In the genomic region with DNA sequence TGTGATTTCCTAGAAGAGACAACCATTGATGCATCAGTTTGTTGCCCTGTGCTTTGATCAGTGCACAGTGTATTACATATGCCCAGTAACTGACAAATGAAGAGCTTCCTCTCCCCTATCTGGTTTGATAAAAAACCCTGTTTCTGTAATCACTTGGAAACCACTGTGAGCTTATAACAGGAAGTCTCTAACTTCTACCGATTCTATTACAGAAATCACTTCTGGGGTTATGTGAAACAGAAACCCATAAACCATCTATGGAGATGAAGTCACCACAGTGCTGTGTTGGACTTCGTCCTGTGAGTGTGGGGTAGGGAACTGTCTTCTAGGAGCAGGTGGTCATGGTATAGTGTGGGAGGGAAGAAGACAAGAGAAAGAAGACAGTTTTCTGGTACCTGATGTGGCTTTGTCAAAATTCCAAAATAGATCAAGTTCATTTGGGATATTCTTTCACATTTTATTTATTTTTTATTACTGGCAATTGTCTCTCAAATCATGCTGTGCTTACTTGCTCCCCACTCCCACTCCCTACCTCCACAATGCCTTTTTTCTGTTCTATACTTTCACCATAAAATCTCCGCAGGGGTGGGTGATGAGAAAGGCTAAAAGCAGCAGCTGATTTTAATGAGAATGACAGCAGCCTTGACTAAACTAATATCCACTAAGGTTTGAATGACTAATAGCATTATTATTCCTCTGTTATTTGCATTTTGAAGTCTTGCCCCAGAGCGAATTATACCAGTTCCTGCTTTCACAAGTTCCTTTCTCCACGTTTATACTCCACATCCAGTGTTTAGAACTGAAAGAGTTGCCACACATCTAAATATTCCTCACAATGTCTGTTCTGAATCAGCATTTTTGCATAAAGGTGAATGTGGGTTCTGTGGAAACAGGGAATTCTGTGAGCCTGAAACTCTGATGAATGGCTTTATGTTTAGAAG, we compare ENCODE assay signal across 9 cellular contexts. TPM values are rescaled to one million over a fixed set of nuclear protein-coding genes. Genes with fewer than 3 reads are reported as not detected.
DNase-seq lines count a peak whose midpoint lies in the region; ATAC-seq and TF ChIP-seq lines count a peak whose summit lies in the region.
"Had no signal": no experiment of that assay in that cellular context is flagged by ENCODE, and none has a peak within 500 bp of the region (broad histone marks: within the 10 kb centered on the region; RNA-seq: fewer than 3 reads in every experiment).

No MANE protein-coding gene starts in this region.

- H3K4me1 ChIP-seq in testis, result peaks cover 4% of the 10 kb centered on the region

- no peaks in the 10 kb centered on the region for H3K9me3 ChIP-seq in testis

- H3K27ac ChIP-seq in testis, result no peak overlapping the region
- H3K27ac ChIP-seq: 22Rv1 had no signal

- no peaks in the 10 kb centered on the region for H3K36me3 ChIP-seq in testis (ENCODE audit: low read depth, missing control alignments)

- TF ChIP-seq CTCF in testis (IDR thresholded peaks at IDR 0.05), result no peak

- H3K27me3 ChIP-seq in testis, result no peaks in the 10 kb centered on the region

- peak; percentile 92 for ATAC-seq in HG03159 (IDR thresholded peaks at IDR 0.05; ENCODE audit: unreplicated experiment)

- 67 to 75% methylated on average over 5 of the region's 5 CpGs for WGBS in testis, 2 donors

- no peak overlapping the region for H3K4me3 ChIP-seq in testis

- intact Hi-C loops in testis (cut with DNase I; ENCODE audit: low total_unique reads), result no loop called here

- DNase-seq in NCI-H146 (lab: John Stamatoyannopoulos, UW) (peak; percentile 0), NCI-H146 treated with DMSO at 0.1 percent for 48 hours (lab: John Stamatoyannopoulos, UW; ENCODE audit: unreplicated experiment) (no peak), amniotic epithelial cell (ENCODE audit: low read depth) (peak; percentile 96), renal cortical epithelial cell (ENCODE audit: low read depth) (peak; percentile 99), HuH-7.5 (ENCODE audit: low spot score) (no peak), testis (no peak)
- DNase-seq in NK-92 treated with Interleukin-12 subunit alpha and Interleukin-12 subunit beta, amount 100 ng/mL, for 24 hours (lab: John Stamatoyannopoulos, UW), result no peak

- no peak for TF ChIP-seq POLR2A in testis (IDR thresholded peaks at IDR 0.05)

RNA-seq across cellular contexts. Expression of a gene that starts 41.7 kb away (rescaled TPM):
- 208 and 316 TPM in 2 replicates for total RNA-seq in renal cortical epithelial cell
- total RNA-seq in testis, result 10 to 100 TPM in 1 of 2 donors, 1 to 10 TPM in 1; 8.0 to 10.2 TPM
- 5.0 TPM for polyA plus RNA-seq in testis (ENCODE audit: insufficient read depth, low read depth, low replicate concordance)

Comparison
In these comparisons a context has a peak if more than half of its experiments do, and no peak if none do; other contexts are left out.
1. DNase-seq: peak in NCI-H146 (single experiment), amniotic epithelial cell (single experiment) and renal cortical epithelial cell (single experiment); none in NCI-H146 treated with DMSO at 0.1 percent for 48 hours (single experiment), HuH-7.5 (single experiment), NK-92 treated with Interleukin-12 subunit alpha and Interleukin-12 subunit beta, amount 100 ng/mL, for 24 hours (single experiment) and testis (single experiment).
2. RNA of a gene that starts 41.7 kb away (total RNA-seq): 208 to 316 TPM in renal cortical epithelial cell; 8.0 to 10.2 TPM in testis; every median in the first group is over 10 times any median in the second.